Comparison of ENCODE assay signal across 1 cellular context in genomic region chr11:97092823-97093222, GRCh38.
TF ChIP-seq lines count a peak whose summit lies in the region.

No MANE protein-coding gene starts in this region.

TF ChIP-seq in neural cell, 6 proteins besides CTCF, POLR2A, EP300 and RAD21:
- TF ChIP-seq, protein P1, sequence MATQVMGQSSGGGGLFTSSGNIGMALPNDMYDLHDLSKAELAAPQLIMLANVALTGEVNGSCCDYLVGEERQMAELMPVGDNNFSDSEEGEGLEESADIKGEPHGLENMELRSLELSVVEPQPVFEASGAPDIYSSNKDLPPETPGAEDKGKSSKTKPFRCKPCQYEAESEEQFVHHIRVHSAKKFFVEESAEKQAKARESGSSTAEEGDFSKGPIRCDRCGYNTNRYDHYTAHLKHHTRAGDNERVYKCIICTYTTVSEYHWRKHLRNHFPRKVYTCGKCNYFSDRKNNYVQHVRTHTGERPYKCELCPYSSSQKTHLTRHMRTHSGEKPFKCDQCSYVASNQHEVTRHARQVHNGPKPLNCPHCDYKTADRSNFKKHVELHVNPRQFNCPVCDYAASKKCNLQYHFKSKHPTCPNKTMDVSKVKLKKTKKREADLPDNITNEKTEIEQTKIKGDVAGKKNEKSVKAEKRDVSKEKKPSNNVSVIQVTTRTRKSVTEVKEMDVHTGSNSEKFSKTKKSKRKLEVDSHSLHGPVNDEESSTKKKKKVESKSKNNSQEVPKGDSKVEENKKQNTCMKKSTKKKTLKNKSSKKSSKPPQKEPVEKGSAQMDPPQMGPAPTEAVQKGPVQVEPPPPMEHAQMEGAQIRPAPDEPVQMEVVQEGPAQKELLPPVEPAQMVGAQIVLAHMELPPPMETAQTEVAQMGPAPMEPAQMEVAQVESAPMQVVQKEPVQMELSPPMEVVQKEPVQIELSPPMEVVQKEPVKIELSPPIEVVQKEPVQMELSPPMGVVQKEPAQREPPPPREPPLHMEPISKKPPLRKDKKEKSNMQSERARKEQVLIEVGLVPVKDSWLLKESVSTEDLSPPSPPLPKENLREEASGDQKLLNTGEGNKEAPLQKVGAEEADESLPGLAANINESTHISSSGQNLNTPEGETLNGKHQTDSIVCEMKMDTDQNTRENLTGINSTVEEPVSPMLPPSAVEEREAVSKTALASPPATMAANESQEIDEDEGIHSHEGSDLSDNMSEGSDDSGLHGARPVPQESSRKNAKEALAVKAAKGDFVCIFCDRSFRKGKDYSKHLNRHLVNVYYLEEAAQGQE (IDR thresholded peaks at IDR 0.05; ENCODE audit: borderline replicate concordance), result no peak
- TF ChIP-seq POLR2AphosphoS5 (IDR thresholded peaks at IDR 0.05) (no peak), MXI1 (conservative IDR thresholded peaks at IDR 0.05; ENCODE audit: poor library complexity, severe bottlenecking) (no peak), EZH2 (IDR thresholded peaks at IDR 0.05; ENCODE audit: borderline replicate concordance, insufficient read depth, low read length, poor library complexity, severe bottlenecking) (no peak), SMC3 (conservative IDR thresholded peaks at IDR 0.05; ENCODE audit: poor library complexity) (peak; percentile 82)
